Comparison of ENCODE assay signal across 31 cellular contexts in genomic region chr4:113790478-113790877, GRCh38. TPM values are rescaled to one million over a fixed set of nuclear protein-coding genes. Genes with fewer than 3 reads are reported as not detected.
DNase-seq lines count a peak whose midpoint lies in the region; ATAC-seq and TF ChIP-seq lines count a peak whose summit lies in the region.
"Had no signal": no experiment of that assay in that cellular context is flagged by ENCODE, and none has a peak within 500 bp of the region (broad histone marks: within the 10 kb centered on the region; RNA-seq: fewer than 3 reads in every experiment).

No MANE protein-coding gene starts in this region.

- DNase-seq in Kasumi-1 (lab: John Stamatoyannopoulos, UW) (peak; percentile 60 to 61), lower lobe of right lung (no peak), NCI-H226 (no peak), inferior parietal cortex (ENCODE audit: extremely low spot score) (no peak)
- no peak for DNase-seq in activated CD8-positive, alpha-beta memory T cell treated with anti-CD3 and anti-CD28 coated beads for 24 hours
- DNase-seq: activated CD4-positive, alpha-beta T cell treated with anti-CD3 and anti-CD28 coated beads for 36 hours; activated CD8-positive, alpha-beta T cell treated with anti-CD3 and anti-CD28 coated beads for 36 hours; activated naive CD4-positive, alpha-beta T cell treated with anti-CD3 and anti-CD28 coated beads, Interleukin-2, amount 10 ng/mL, durations not matched to agents 7 days and 5 days; adrenal gland; Calu3; DMS79; foreskin melanocyte; heart right ventricle; kidney; left ventricle myocardium superior; MG63; naive B cell; NCI-H1436 treated with DMSO at 0.1 percent for 48 hours; NCI-H2107; NCI-H446; NCI-H774; PC-3; stimulated activated CD4-positive, alpha-beta T cell treated with anti-CD3 and anti-CD28 coated beads, Interleukin-4, amount 100 ng/mL, for 24 hours; tibial artery had no signal

- TF ChIP-seq CTCF in OCI-LY3 (IDR thresholded peaks at IDR 0.05; ENCODE audit: low read depth, low read length) (no peak), lower lobe of right lung (IDR thresholded peaks at IDR 0.05) (no peak)

- no peak overlapping the region for H3K9ac ChIP-seq in OCI-LY3 (ENCODE audit: low read length)

- H4K20me1 ChIP-seq in OCI-LY3 (ENCODE audit: insufficient read depth, low read length): no peaks in the 10 kb centered on the region

- peaks cover 19% of the 10 kb centered on the region for H3K4me1 ChIP-seq in OCI-LY3 (ENCODE audit: low read length)
- peaks cover 6% of the 10 kb centered on the region for H3K4me1 ChIP-seq in lower lobe of right lung
- H3K4me1 ChIP-seq: adrenal gland, prostate gland had no signal

- H3K36me3 ChIP-seq in OCI-LY3 (replicated peaks; ENCODE audit: low read depth, low read length) (no peaks in the 10 kb centered on the region), lower lobe of right lung (no peaks in the 10 kb centered on the region)
- H3K36me3 ChIP-seq: adrenal gland, heart right ventricle, MG63, neutrophil, prostate gland, tibial artery had no signal

- intact Hi-C loops in lower lobe of right lung (cut with DNase I): no loop called here

- H3K27ac ChIP-seq in OCI-LY3 (ENCODE audit: low read length): no peak overlapping the region
- H3K27ac ChIP-seq in lower lobe of right lung: no peak overlapping the region
- H3K27ac ChIP-seq: adrenal gland, neutrophil, prostate gland, tibial artery, VCaP had no signal

- 0 out of 2 replicates have a peak, but pooled peaks cover 9% of the 10 kb centered on the region for H3K9me3 ChIP-seq in OCI-LY3 (ENCODE audit: insufficient read depth, low read length)
- peaks cover 11% of the 10 kb centered on the region for H3K9me3 ChIP-seq in lower lobe of right lung
- H3K9me3 ChIP-seq: adrenal gland, MG63, neutrophil, prostate gland had no signal

- H3K4me3 ChIP-seq in OCI-LY3 (ENCODE audit: low read length) (no peak overlapping the region), lower lobe of right lung (no peak overlapping the region)
- H3K4me3 ChIP-seq: adrenal gland, heart right ventricle, K562, MG63, prostate gland, tibial artery had no signal

- peak overlapping the region; percentile 29 for H3K4me2 ChIP-seq in OCI-LY3 (ENCODE audit: low read length)

- ATAC-seq in lower lobe of right lung: peak; percentile 13 to 40
- no peak for ATAC-seq in HG02571 (IDR thresholded peaks at IDR 0.05; ENCODE audit: unreplicated experiment)
- ATAC-seq: activated CD4-positive, alpha-beta T cell treated with anti-CD3 and anti-CD28 coated beads for 36 hours; activated CD8-positive, alpha-beta T cell treated with anti-CD3 and anti-CD28 coated beads for 36 hours; activated T-helper 17 cell treated with anti-CD3 and anti-CD28 coated beads, Interleukin-2, amount 50 U/mL, for 72 hours; heart right ventricle; K562; left ventricle myocardium superior; PC-3 had no signal

- H3K27me3 ChIP-seq in OCI-LY3 (ENCODE audit: low read depth, low read length) (peaks cover 3% of the 10 kb centered on the region; the same call in 1 of the 2 replicates), lower lobe of right lung (ENCODE audit: low read depth) (no peaks in the 10 kb centered on the region)
- H3K27me3 ChIP-seq: adrenal gland, heart right ventricle, MG63, neutrophil, tibial artery had no signal

- no peak overlapping the region for H2AFZ ChIP-seq in OCI-LY3 (ENCODE audit: low read depth, low read length)

- no peaks in the 10 kb centered on the region for H3K79me2 ChIP-seq in OCI-LY3 (ENCODE audit: low read length)

RNA-seq across cellular contexts. Expression of gene CAMK2D, which starts 28.9 kb away (rescaled TPM):
- 40.7 TPM for total RNA-seq in lower lobe of right lung

Comparison
In these comparisons a context has a peak if more than half of its experiments do, and no peak if none do; other contexts are left out.
1. DNase-seq: peak in Kasumi-1 (2 of 2); none in lower lobe of right lung (single experiment), NCI-H226 (single experiment), activated CD8-positive, alpha-beta memory T cell treated with anti-CD3 and anti-CD28 coated beads for 24 hours (single experiment) and inferior parietal cortex (single experiment).